In the genomic region with DNA sequence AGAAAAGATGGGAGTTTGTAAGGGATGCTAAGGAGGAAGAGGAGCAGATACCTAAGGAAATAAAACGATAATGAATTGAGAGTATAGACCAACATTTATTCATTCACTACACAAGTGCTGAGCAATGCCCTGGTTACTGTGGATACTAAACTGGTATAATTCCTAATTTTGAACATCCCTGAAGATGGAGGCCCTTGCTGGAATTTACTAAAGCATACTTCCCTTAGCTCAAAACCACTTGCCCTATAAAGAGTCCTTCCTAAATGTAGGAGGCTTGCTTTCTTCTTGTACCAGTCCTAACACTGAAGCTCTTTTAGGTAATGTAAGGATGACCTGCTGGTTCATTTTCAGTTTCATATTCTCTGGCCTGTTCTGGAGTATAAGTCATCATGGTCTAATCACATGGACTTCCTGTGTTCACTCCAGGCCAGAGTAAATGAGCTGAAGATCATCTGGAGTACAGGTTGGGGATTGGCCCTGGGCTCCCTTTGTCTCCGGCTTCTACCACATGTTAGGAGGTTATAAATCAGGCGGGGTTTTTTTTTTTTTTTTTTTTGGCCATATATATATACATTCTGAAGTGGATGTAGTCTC, we compare ENCODE assay signal across 12 cellular contexts. TPM values are rescaled to one million over a fixed set of nuclear protein-coding genes. Genes with fewer than 3 reads are reported as not detected.
DNase-seq lines count a peak whose midpoint lies in the region; ATAC-seq, FAIRE-seq and TF ChIP-seq lines count a peak whose summit lies in the region.
"Had no signal": no experiment of that assay in that cellular context is flagged by ENCODE, and none has a peak within 500 bp of the region (broad histone marks: within the 10 kb centered on the region; RNA-seq: fewer than 3 reads in every experiment).

No MANE protein-coding gene starts in this region.

- no peaks in the 10 kb centered on the region for H3K9me3 ChIP-seq in BE2C

- TF ChIP-seq CTCF in fibroblast of the aortic adventitia (IDR thresholded peaks at IDR 0.05; ENCODE audit: insufficient read depth, low read length): no peak
- TF ChIP-seq CTCF in BE2C (IDR thresholded peaks at IDR 0.05; ENCODE audit: low read depth, low read length): no peak

- FAIRE-seq in GM12891 (lab: Jason Lieb, UNC): peak; percentile 76

- no peak overlapping the region for H3K4me3 ChIP-seq in fibroblast of the aortic adventitia (ENCODE audit: low read depth, low read length)
- no peak overlapping the region for H3K4me3 ChIP-seq in BE2C (ENCODE audit: low read depth, low read length)

- no peaks in the 10 kb centered on the region for H3K36me3 ChIP-seq in BE2C

- DNase-seq in GM12891 (ENCODE audit: insufficient read length, low spot score) (no peak), fibroblast of the aortic adventitia (ENCODE audit: low read depth) (peak; percentile 52), retina (no peak), BE2C (no peak), SHP77 treated with DMSO at 0.1 percent for 48 hours (lab: John Stamatoyannopoulos, UW) (no peak)
- no peak for DNase-seq in activated CD4-positive, CD25-positive, alpha-beta regulatory T cell (lab: John Stamatoyannopoulos, UW)
- DNase-seq: DND-41; effector CD4-positive, alpha-beta T cell; NCI-H82; stimulated activated CD4-positive, alpha-beta T cell treated with anti-CD3 and anti-CD28 coated beads, Interleukin-2, amount 100 ng/mL, for 48 hours had no signal

- peak; percentile 84 for ATAC-seq in GM21367 (IDR thresholded peaks at IDR 0.05; ENCODE audit: unreplicated experiment)
- peak; percentile 76 for ATAC-seq in HG03442 (IDR thresholded peaks at IDR 0.05; ENCODE audit: unreplicated experiment)

- no peak for TF ChIP-seq POLR2A in GM12891 (IDR thresholded peaks at IDR 0.05; ENCODE audit: low read depth, low read length)

- H3K27me3 ChIP-seq in BE2C: peaks cover 40% of the 10 kb centered on the region

- H3K4me1 ChIP-seq in BE2C: no peaks in the 10 kb centered on the region

TF ChIP-seq in GM12891, 5 proteins besides CTCF, POLR2A, EP300 and RAD21:
- TF ChIP-seq SPI1 (IDR thresholded peaks at IDR 0.05; ENCODE audit: low read depth, low read length) (no peak), POLR2AphosphoS5 (IDR thresholded peaks at IDR 0.05; ENCODE audit: low read depth, low read length) (no peak), POU2F2 (IDR thresholded peaks at IDR 0.05; ENCODE audit: low read depth, low read length) (no peak), TAF1 (IDR thresholded peaks at IDR 0.05; ENCODE audit: low read depth, low read length) (no peak), PAX5 (IDR thresholded peaks at IDR 0.05; ENCODE audit: insufficient read depth, low read length, severe bottlenecking) (no peak)

RNA-seq across cellular contexts. Expression of a gene that starts 40.1 kb away (rescaled TPM):
- polyA plus RNA-seq in GM12891 (2012; ENCODE audit: low read depth, missing spikeins): 5.7 TPM
- 16.2 and 21.3 TPM in 2 replicates for total RNA-seq in fibroblast of the aortic adventitia (ENCODE audit: low replicate concordance)
- polyA plus RNA-seq in BE2C (2012; ENCODE audit: insufficient read depth, insufficient read length, low read depth): 13.1 TPM
